In the genomic region with DNA sequence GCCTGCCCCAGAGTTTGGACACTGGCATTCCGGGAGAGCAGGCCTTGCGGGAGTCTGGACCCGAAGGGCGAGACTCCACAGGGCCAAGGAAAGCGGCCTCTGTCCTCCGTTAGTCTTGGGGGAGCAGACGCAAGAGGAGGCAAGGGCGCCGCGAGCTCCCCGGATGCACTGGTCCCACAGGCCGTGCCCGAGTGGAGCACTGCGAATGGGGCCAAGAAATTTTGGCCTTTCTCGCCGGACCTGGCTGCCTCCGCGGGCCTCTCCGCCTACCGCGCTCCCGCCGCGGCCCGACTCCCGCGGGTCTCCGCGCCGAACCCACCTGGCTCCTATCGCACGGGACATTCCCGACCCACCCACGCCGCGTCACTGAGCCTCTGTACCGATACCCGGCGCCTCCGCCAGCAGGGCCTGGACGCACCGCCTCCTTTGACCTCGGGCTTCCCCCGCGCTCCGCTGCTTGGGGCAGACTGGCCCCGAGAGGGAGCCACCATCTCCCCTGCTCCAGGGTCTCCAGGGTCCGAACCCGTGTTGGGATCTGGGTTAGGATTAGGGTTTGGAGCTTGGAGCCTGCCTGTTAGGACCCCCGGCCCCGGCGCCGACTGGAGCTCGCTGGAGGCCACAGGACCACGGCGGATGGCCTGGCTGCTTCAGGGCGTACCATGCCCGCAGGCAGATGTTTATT, we compare ENCODE assay signal across 1 cellular context.
TF ChIP-seq lines count a peak whose summit lies in the region.

No MANE protein-coding gene starts in this region.

TF ChIP-seq in H1, 55 proteins besides CTCF, POLR2A, EP300 and RAD21:
- peak; percentile 88 for TF ChIP-seq KDM4A (IDR thresholded peaks at IDR 0.05; ENCODE audit: low read depth, low read length, severe bottlenecking)
- no peak for TF ChIP-seq NRF1 (IDR thresholded peaks at IDR 0.05; ENCODE audit: low read depth, low read length)
- no peak for TF ChIP-seq YY1 (IDR thresholded peaks at IDR 0.05; ENCODE audit: low read depth, low read length)
- no peak for TF ChIP-seq BCL11A (IDR thresholded peaks at IDR 0.05; ENCODE audit: low read depth in 2 of 2, low read length in 2 of 2)
- TF ChIP-seq CREB1 (IDR thresholded peaks at IDR 0.05): peak; percentile 26; the same call in 1 of the 2 replicates
- TF ChIP-seq PHF8 (conservative IDR thresholded peaks at IDR 0.05; ENCODE audit: low read depth, low read length): no peak
- TF ChIP-seq POU5F1 (IDR thresholded peaks at IDR 0.05; ENCODE audit: low read depth, low read length): no peak
- TF ChIP-seq TBP (IDR thresholded peaks at IDR 0.05; ENCODE audit: low read depth, low read length): no peak
- TF ChIP-seq BRCA1 (IDR thresholded peaks at IDR 0.05; ENCODE audit: low read depth, low read length): no peak
- TF ChIP-seq CHD1 (IDR thresholded peaks at IDR 0.05; ENCODE audit: low read depth, low read length): no peak
- TF ChIP-seq, protein P1, sequence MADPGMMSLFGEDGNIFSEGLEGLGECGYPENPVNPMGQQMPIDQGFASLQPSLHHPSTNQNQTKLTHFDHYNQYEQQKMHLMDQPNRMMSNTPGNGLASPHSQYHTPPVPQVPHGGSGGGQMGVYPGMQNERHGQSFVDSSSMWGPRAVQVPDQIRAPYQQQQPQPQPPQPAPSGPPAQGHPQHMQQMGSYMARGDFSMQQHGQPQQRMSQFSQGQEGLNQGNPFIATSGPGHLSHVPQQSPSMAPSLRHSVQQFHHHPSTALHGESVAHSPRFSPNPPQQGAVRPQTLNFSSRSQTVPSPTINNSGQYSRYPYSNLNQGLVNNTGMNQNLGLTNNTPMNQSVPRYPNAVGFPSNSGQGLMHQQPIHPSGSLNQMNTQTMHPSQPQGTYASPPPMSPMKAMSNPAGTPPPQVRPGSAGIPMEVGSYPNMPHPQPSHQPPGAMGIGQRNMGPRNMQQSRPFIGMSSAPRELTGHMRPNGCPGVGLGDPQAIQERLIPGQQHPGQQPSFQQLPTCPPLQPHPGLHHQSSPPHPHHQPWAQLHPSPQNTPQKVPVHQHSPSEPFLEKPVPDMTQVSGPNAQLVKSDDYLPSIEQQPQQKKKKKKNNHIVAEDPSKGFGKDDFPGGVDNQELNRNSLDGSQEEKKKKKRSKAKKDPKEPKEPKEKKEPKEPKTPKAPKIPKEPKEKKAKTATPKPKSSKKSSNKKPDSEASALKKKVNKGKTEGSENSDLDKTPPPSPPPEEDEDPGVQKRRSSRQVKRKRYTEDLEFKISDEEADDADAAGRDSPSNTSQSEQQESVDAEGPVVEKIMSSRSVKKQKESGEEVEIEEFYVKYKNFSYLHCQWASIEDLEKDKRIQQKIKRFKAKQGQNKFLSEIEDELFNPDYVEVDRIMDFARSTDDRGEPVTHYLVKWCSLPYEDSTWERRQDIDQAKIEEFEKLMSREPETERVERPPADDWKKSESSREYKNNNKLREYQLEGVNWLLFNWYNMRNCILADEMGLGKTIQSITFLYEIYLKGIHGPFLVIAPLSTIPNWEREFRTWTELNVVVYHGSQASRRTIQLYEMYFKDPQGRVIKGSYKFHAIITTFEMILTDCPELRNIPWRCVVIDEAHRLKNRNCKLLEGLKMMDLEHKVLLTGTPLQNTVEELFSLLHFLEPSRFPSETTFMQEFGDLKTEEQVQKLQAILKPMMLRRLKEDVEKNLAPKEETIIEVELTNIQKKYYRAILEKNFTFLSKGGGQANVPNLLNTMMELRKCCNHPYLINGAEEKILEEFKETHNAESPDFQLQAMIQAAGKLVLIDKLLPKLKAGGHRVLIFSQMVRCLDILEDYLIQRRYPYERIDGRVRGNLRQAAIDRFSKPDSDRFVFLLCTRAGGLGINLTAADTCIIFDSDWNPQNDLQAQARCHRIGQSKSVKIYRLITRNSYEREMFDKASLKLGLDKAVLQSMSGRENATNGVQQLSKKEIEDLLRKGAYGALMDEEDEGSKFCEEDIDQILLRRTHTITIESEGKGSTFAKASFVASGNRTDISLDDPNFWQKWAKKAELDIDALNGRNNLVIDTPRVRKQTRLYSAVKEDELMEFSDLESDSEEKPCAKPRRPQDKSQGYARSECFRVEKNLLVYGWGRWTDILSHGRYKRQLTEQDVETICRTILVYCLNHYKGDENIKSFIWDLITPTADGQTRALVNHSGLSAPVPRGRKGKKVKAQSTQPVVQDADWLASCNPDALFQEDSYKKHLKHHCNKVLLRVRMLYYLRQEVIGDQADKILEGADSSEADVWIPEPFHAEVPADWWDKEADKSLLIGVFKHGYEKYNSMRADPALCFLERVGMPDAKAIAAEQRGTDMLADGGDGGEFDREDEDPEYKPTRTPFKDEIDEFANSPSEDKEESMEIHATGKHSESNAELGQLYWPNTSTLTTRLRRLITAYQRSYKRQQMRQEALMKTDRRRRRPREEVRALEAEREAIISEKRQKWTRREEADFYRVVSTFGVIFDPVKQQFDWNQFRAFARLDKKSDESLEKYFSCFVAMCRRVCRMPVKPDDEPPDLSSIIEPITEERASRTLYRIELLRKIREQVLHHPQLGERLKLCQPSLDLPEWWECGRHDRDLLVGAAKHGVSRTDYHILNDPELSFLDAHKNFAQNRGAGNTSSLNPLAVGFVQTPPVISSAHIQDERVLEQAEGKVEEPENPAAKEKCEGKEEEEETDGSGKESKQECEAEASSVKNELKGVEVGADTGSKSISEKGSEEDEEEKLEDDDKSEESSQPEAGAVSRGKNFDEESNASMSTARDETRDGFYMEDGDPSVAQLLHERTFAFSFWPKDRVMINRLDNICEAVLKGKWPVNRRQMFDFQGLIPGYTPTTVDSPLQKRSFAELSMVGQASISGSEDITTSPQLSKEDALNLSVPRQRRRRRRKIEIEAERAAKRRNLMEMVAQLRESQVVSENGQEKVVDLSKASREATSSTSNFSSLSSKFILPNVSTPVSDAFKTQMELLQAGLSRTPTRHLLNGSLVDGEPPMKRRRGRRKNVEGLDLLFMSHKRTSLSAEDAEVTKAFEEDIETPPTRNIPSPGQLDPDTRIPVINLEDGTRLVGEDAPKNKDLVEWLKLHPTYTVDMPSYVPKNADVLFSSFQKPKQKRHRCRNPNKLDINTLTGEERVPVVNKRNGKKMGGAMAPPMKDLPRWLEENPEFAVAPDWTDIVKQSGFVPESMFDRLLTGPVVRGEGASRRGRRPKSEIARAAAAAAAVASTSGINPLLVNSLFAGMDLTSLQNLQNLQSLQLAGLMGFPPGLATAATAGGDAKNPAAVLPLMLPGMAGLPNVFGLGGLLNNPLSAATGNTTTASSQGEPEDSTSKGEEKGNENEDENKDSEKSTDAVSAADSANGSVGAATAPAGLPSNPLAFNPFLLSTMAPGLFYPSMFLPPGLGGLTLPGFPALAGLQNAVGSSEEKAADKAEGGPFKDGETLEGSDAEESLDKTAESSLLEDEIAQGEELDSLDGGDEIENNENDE (IDR thresholded peaks at IDR 0.05; ENCODE audit: insufficient replicate concordance, low read length): no peak
- peak; percentile 41 for TF ChIP-seq TEAD4 (IDR thresholded peaks at IDR 0.05; ENCODE audit: low read depth, low read length)
- no peak for TF ChIP-seq SIN3A (conservative IDR thresholded peaks at IDR 0.05 in 1 of 2, IDR thresholded peaks at IDR 0.05 in 1 of 2; ENCODE audit: low read depth in 1 of 2, low read length in 2 of 2)
- TF ChIP-seq CEBPB (IDR thresholded peaks at IDR 0.05; ENCODE audit: low read depth, low read length): no peak
- no peak for TF ChIP-seq EGR1 (IDR thresholded peaks at IDR 0.05; ENCODE audit: borderline replicate concordance, low read depth, low read length)
- TF ChIP-seq SAP30 (IDR thresholded peaks at IDR 0.05; ENCODE audit: insufficient read depth, insufficient replicate concordance, low read length): no peak
- no peak for TF ChIP-seq CBX5 (IDR thresholded peaks at IDR 0.05; ENCODE audit: low read depth, low read length)
- peak; percentile 40 for TF ChIP-seq RNF2 (IDR thresholded peaks at IDR 0.05; ENCODE audit: borderline replicate concordance, low read depth, low read length, missing control alignments, poor library complexity, severe bottlenecking)
- TF ChIP-seq, protein P2, sequence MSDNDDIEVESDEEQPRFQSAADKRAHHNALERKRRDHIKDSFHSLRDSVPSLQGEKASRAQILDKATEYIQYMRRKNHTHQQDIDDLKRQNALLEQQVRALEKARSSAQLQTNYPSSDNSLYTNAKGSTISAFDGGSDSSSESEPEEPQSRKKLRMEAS (IDR thresholded peaks at IDR 0.05): no peak
- no peak for TF ChIP-seq ZNF274 (IDR thresholded peaks at IDR 0.05; ENCODE audit: borderline replicate concordance, extremely low read depth, low read length)
- TF ChIP-seq, protein P3, sequence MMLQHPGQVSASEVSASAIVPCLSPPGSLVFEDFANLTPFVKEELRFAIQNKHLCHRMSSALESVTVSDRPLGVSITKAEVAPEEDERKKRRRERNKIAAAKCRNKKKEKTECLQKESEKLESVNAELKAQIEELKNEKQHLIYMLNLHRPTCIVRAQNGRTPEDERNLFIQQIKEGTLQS (IDR thresholded peaks at IDR 0.05; ENCODE audit: insufficient read depth, low read depth, low read length): no peak
- no peak for TF ChIP-seq SRF (IDR thresholded peaks at IDR 0.05; ENCODE audit: low read depth, low read length)
- no peak for TF ChIP-seq JUND (IDR thresholded peaks at IDR 0.05; ENCODE audit: low read length)
- no peak for TF ChIP-seq FOSL1 (IDR thresholded peaks at IDR 0.05; ENCODE audit: insufficient read depth, low read depth, low read length)
- TF ChIP-seq SP4 (IDR thresholded peaks at IDR 0.05; ENCODE audit: low read length): no peak
- 0 out of 2 replicates have a peak, but pooled peaks have one; percentile 23 for TF ChIP-seq BACH1 (IDR thresholded peaks at IDR 0.05; ENCODE audit: low read length)
- TF ChIP-seq SIX5 (IDR thresholded peaks at IDR 0.05; ENCODE audit: low read depth, low read length): no peak
- TF ChIP-seq SUZ12 (IDR thresholded peaks at IDR 0.05; ENCODE audit: low read length): no peak
- no peak; the same call in 1 of the 2 replicates for TF ChIP-seq CBX8 (IDR thresholded peaks at IDR 0.05; ENCODE audit: borderline replicate concordance, low read depth, low read length)
- no peak for TF ChIP-seq TCF12 (IDR thresholded peaks at IDR 0.05; ENCODE audit: low read depth, low read length)
- TF ChIP-seq NANOG (IDR thresholded peaks at IDR 0.05; ENCODE audit: insufficient read depth, low read depth, low read length, poor library complexity, severe bottlenecking): no peak
- TF ChIP-seq RXRA (IDR thresholded peaks at IDR 0.05; ENCODE audit: insufficient read depth, low read depth, low read length): no peak
- TF ChIP-seq MAFK (IDR thresholded peaks at IDR 0.05; ENCODE audit: low read depth, low read length): no peak
- TF ChIP-seq RFX5 (IDR thresholded peaks at IDR 0.05; ENCODE audit: borderline replicate concordance, low read depth, low read length): no peak
- TF ChIP-seq, protein P4, sequence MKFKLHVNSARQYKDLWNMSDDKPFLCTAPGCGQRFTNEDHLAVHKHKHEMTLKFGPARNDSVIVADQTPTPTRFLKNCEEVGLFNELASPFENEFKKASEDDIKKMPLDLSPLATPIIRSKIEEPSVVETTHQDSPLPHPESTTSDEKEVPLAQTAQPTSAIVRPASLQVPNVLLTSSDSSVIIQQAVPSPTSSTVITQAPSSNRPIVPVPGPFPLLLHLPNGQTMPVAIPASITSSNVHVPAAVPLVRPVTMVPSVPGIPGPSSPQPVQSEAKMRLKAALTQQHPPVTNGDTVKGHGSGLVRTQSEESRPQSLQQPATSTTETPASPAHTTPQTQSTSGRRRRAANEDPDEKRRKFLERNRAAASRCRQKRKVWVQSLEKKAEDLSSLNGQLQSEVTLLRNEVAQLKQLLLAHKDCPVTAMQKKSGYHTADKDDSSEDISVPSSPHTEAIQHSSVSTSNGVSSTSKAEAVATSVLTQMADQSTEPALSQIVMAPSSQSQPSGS (IDR thresholded peaks at IDR 0.05; ENCODE audit: low read length): no peak
- TF ChIP-seq GABPA (IDR thresholded peaks at IDR 0.05; ENCODE audit: borderline replicate concordance, insufficient read depth, low read length): no peak
- peak; percentile 81 for TF ChIP-seq ASH2L (IDR thresholded peaks at IDR 0.05; ENCODE audit: low read length)
- TF ChIP-seq RBBP5 (IDR thresholded peaks at IDR 0.05; ENCODE audit: borderline replicate concordance, low read depth, low read length): peak; percentile 69; the same call in 1 of the 2 replicates
- TF ChIP-seq CTBP2 (IDR thresholded peaks at IDR 0.05; ENCODE audit: borderline replicate concordance, insufficient read depth, insufficient read length, low read length): peak; percentile 38
